Comparison of ENCODE assay signal across 23 cellular contexts in the genomic region with DNA sequence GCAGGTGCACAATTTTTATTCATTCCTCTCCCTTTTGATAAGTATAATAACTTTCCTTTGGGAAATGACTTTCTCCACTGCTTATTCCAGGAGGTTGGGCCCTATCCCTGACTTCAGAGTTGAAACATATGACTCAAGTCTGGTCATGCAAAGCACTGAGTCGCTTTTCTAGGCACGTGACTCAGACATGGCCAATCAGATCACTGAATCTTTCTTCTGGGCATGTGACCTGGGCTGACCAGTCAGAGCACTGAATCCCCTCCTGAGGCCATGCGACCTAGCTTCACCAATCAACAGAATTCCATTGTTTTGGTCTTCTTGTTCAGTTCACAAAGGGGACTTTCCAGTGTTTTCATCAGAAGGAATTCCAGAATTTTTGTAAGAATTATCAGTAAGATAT.
A peak's percentile ranks its signal among the peaks of the same experiment; 100 is the strongest.
DNase-seq lines count a peak whose midpoint lies in the region; ATAC-seq and TF ChIP-seq lines count a peak whose summit lies in the region.
"Had no signal": no experiment of that assay in that cellular context is flagged by ENCODE, and none has a peak within 500 bp of the region (broad histone marks: within the 10 kb centered on the region; RNA-seq: fewer than 3 reads in every experiment).

No MANE protein-coding gene starts in this region.

- no peak overlapping the region for H3K9ac ChIP-seq in IMR-90 (ENCODE audit: low read depth, low read length)

- no peak overlapping the region for H3K4me3 ChIP-seq in IMR-90 (ENCODE audit: insufficient read depth, low read depth, low read length)
- H3K4me3 ChIP-seq: psoas muscle had no signal

- no peak overlapping the region for H4K91ac ChIP-seq in IMR-90 (ENCODE audit: insufficient read depth, low read depth, low read length)

- H4K5ac ChIP-seq in IMR-90 (ENCODE audit: low read depth, low read length), result no peak overlapping the region

- H3K4ac ChIP-seq in IMR-90 (ENCODE audit: low read depth, low read length), result no peak overlapping the region; the same call in 1 of the 2 replicates

- no peaks in the 10 kb centered on the region for H3K79me1 ChIP-seq in IMR-90 (ENCODE audit: low read depth in 1 of 2, low read length in 2 of 2)

- H2AK9ac ChIP-seq in IMR-90 (replicated peaks; ENCODE audit: low read depth, low read length, poor library complexity), result no peak overlapping the region

- CTCF ChIA-PET in activated CD8-positive, alpha-beta T cell treated with anti-CD3 and anti-CD28 coated beads for 36 hours (lab: Charles Lee), result no interaction called here
- CTCF ChIA-PET in activated CD8-positive, alpha-beta T cell treated with anti-CD3 and anti-CD28 coated beads, Interleukin-2, amount 10 ng/mL, durations not matched to agents 7 days and 5 days (lab: Charles Lee), result no interaction called here
- CTCF ChIA-PET in IMR-90 (lab: Yijun Ruan, JAX), result interaction anchor here (0.9 to 1.0 kb wide), 3 partner anchors 10 to 17 kb away, joined by 3 to 4 read pairs (median 3); no protein-coding TSS in a partner anchor

- no peaks in the 10 kb centered on the region for H3K9me3 Mint-ChIP-seq in activated CD8-positive, alpha-beta T cell treated with anti-CD3 and anti-CD28 coated beads for 36 hours
- no peaks in the 10 kb centered on the region for H3K9me3 Mint-ChIP-seq in activated CD8-positive, alpha-beta T cell treated with anti-CD3 and anti-CD28 coated beads, Interleukin-2, amount 10 ng/mL, durations not matched to agents 7 days and 5 days (ENCODE audit: insufficient read depth)
- H3K9me3 Mint-ChIP-seq in activated T-helper 17 cell treated with anti-CD3 and anti-CD28 coated beads, Interleukin-2, amount 50 U/mL, for 72 hours, result no peaks in the 10 kb centered on the region
- H3K9me3 Mint-ChIP-seq: activated naive CD8-positive, alpha-beta T cell treated with anti-CD3 and anti-CD28 coated beads, Interleukin-2, amount 10 ng/mL, durations not matched to agents 7 days and 5 days; type B pancreatic cell had no signal

- H3K4me1 ChIP-seq in IMR-90 (ENCODE audit: control insufficient read depth, insufficient read depth, low read length), result peaks cover 2% of the 10 kb centered on the region; the same call in 1 of the 2 replicates
- H3K4me1 ChIP-seq: psoas muscle had no signal

- H3K18ac ChIP-seq in IMR-90 (ENCODE audit: low read depth, low read length), result no peak overlapping the region

- POLR2A ChIA-PET in activated CD8-positive, alpha-beta T cell treated with anti-CD3 and anti-CD28 coated beads for 36 hours (lab: Charles Lee), result no interaction called here
- POLR2A ChIA-PET in activated CD8-positive, alpha-beta T cell treated with anti-CD3 and anti-CD28 coated beads, Interleukin-2, amount 10 ng/mL, durations not matched to agents 7 days and 5 days (lab: Charles Lee), result no interaction called here
- POLR2A ChIA-PET in IMR-90 (lab: Charles Lee; ENCODE audit: unreplicated experiment), result no interaction called here

- no peak for DNase-seq in activated CD8-positive, alpha-beta T cell treated with anti-CD3 and anti-CD28 coated beads for 36 hours
- DNase-seq in activated CD8-positive, alpha-beta T cell treated with anti-CD3 and anti-CD28 coated beads, Interleukin-2, amount 10 ng/mL, durations not matched to agents 7 days and 5 days, result no peak
- DNase-seq in IMR-90 (peak; percentile 32), NCI-H1092 treated with DMSO at 0.1 percent for 48 hours (lab: John Stamatoyannopoulos, UW) (no peak), C1 segment of cervical spinal cord (lab: John Stamatoyannopoulos, UW) (no peak), NCI-H446 (lab: John Stamatoyannopoulos, UW) (no peak), omental fat pad (ENCODE audit: low spot score) (no peak)
- DNase-seq: activated CD4-positive, alpha-beta T cell treated with anti-CD3 and anti-CD28 coated beads, Interleukin-2, amount 50 U/mL, for 1 hour; activated CD8-positive, alpha-beta memory T cell treated with anti-CD3 and anti-CD28 coated beads, Interleukin-2, amount 50 U/mL, for 4 hours; activated effector memory CD4-positive, alpha-beta T cell treated with anti-CD3 and anti-CD28 coated beads, Interleukin-2, amount 50 U/mL, for 16 hours; activated naive CD8-positive, alpha-beta T cell treated with anti-CD3 and anti-CD28 coated beads, Interleukin-2, amount 10 ng/mL, durations not matched to agents 7 days and 5 days; DND-41; effector CD4-positive, alpha-beta T cell; foreskin melanocyte; Karpas-422; left colon; mesenchymal stem cell; NCI-H1048; psoas muscle had no signal

- no peak overlapping the region for H4K8ac ChIP-seq in IMR-90 (ENCODE audit: low read depth in 2 of 2, low read length in 2 of 2)

- no peak overlapping the region for H2AK5ac ChIP-seq in IMR-90 (ENCODE audit: low read depth, low read length)

- H2AFZ ChIP-seq in IMR-90 (replicated peaks; ENCODE audit: low read length, poor library complexity), result no peak overlapping the region

- no peaks in the 10 kb centered on the region for H3K27me3 ChIP-seq in IMR-90 (ENCODE audit: control insufficient read depth, insufficient read depth, low read length)
- H3K27me3 ChIP-seq: neutrophil had no signal

- no peaks in the 10 kb centered on the region for H3K36me3 Mint-ChIP-seq in activated CD8-positive, alpha-beta T cell treated with anti-CD3 and anti-CD28 coated beads for 36 hours (ENCODE audit: low read depth)
- H3K36me3 Mint-ChIP-seq in activated CD8-positive, alpha-beta T cell treated with anti-CD3 and anti-CD28 coated beads, Interleukin-2, amount 10 ng/mL, durations not matched to agents 7 days and 5 days (ENCODE audit: low read depth), result no peaks in the 10 kb centered on the region
- no peaks in the 10 kb centered on the region for H3K36me3 Mint-ChIP-seq in activated T-helper 17 cell treated with anti-CD3 and anti-CD28 coated beads, Interleukin-2, amount 50 U/mL, for 72 hours (ENCODE audit: low read depth)
- H3K36me3 Mint-ChIP-seq: activated naive CD8-positive, alpha-beta T cell treated with anti-CD3 and anti-CD28 coated beads, Interleukin-2, amount 10 ng/mL, durations not matched to agents 7 days and 5 days; type B pancreatic cell had no signal

- in situ Hi-C loops in IMR-90 (cut with MboI; ENCODE audit: low sequenced_read_pairs), result no loop called here

- H3K4me2 ChIP-seq in IMR-90 (ENCODE audit: low read depth, low read length), result no peak overlapping the region

- no peak overlapping the region for H2BK120ac ChIP-seq in IMR-90 (ENCODE audit: low read depth, low read length)

- BruUV-seq in IMR-90 (replicated peaks; lab: Mats Ljungman, UMichigan), result no TSS peak

- H3K9me3 ChIP-seq in IMR-90 (ENCODE audit: control insufficient read depth, insufficient read depth, low read length), result no peaks in the 10 kb centered on the region
- H3K9me3 ChIP-seq: neutrophil, psoas muscle had no signal

- no peak overlapping the region for H3K56ac ChIP-seq in IMR-90 (ENCODE audit: extremely low read depth, insufficient read depth, low read length)

- no peaks in the 10 kb centered on the region for H3K36me3 ChIP-seq in IMR-90 (ENCODE audit: control insufficient read depth, insufficient read depth, low read length)
- H3K36me3 ChIP-seq: neutrophil had no signal

- H2BK20ac ChIP-seq in IMR-90 (ENCODE audit: low read depth, low read length), result no peak overlapping the region

- peaks cover 3% of the 10 kb centered on the region for H3K27me3 Mint-ChIP-seq in activated CD8-positive, alpha-beta T cell treated with anti-CD3 and anti-CD28 coated beads for 36 hours
- H3K27me3 Mint-ChIP-seq in activated CD8-positive, alpha-beta T cell treated with anti-CD3 and anti-CD28 coated beads, Interleukin-2, amount 10 ng/mL, durations not matched to agents 7 days and 5 days (ENCODE audit: low read depth), result peaks cover 5% of the 10 kb centered on the region
- H3K27me3 Mint-ChIP-seq in activated T-helper 17 cell treated with anti-CD3 and anti-CD28 coated beads, Interleukin-2, amount 50 U/mL, for 72 hours, result peaks cover 9% of the 10 kb centered on the region
- H3K27me3 Mint-ChIP-seq: type B pancreatic cell had no signal

- H4K20me1 ChIP-seq in IMR-90 (ENCODE audit: insufficient read depth, low read length), result no peaks in the 10 kb centered on the region

- no peaks in the 10 kb centered on the region for H3K4me1 Mint-ChIP-seq in activated CD8-positive, alpha-beta T cell treated with anti-CD3 and anti-CD28 coated beads for 36 hours (ENCODE audit: low read depth)
- H3K4me1 Mint-ChIP-seq in activated CD8-positive, alpha-beta T cell treated with anti-CD3 and anti-CD28 coated beads, Interleukin-2, amount 10 ng/mL, durations not matched to agents 7 days and 5 days (ENCODE audit: low read depth), result no peaks in the 10 kb centered on the region
- no peaks in the 10 kb centered on the region for H3K4me1 Mint-ChIP-seq in activated T-helper 17 cell treated with anti-CD3 and anti-CD28 coated beads, Interleukin-2, amount 50 U/mL, for 72 hours
- H3K4me1 Mint-ChIP-seq: activated naive CD8-positive, alpha-beta T cell treated with anti-CD3 and anti-CD28 coated beads, Interleukin-2, amount 10 ng/mL, durations not matched to agents 7 days and 5 days had no signal

- no peak for TF ChIP-seq CTCF in activated CD8-positive, alpha-beta T cell treated with anti-CD3 and anti-CD28 coated beads for 36 hours (IDR thresholded peaks at IDR 0.05)
- TF ChIP-seq CTCF in IMR-90 (conservative IDR thresholded peaks at IDR 0.05; ENCODE audit: low read depth, low read length) (no peak), omental fat pad (IDR thresholded peaks at IDR 0.05) (no peak)

- no peak for TF ChIP-seq RAD21 in IMR-90 (IDR thresholded peaks at IDR 0.05; ENCODE audit: low read length)

- no peak overlapping the region for H3K4me3 Mint-ChIP-seq in activated CD8-positive, alpha-beta T cell treated with anti-CD3 and anti-CD28 coated beads for 36 hours
- H3K4me3 Mint-ChIP-seq in activated CD8-positive, alpha-beta T cell treated with anti-CD3 and anti-CD28 coated beads, Interleukin-2, amount 10 ng/mL, durations not matched to agents 7 days and 5 days, result no peak overlapping the region
- no peak overlapping the region for H3K4me3 Mint-ChIP-seq in activated T-helper 17 cell treated with anti-CD3 and anti-CD28 coated beads, Interleukin-2, amount 50 U/mL, for 72 hours
- H3K4me3 Mint-ChIP-seq: activated naive CD8-positive, alpha-beta T cell treated with anti-CD3 and anti-CD28 coated beads, Interleukin-2, amount 10 ng/mL, durations not matched to agents 7 days and 5 days; type B pancreatic cell had no signal

- no peak overlapping the region for H2BK15ac ChIP-seq in IMR-90 (ENCODE audit: low read depth, low read length)

- H3K9me1 ChIP-seq in IMR-90 (ENCODE audit: insufficient read depth, low read length), result no peaks in the 10 kb centered on the region

- TF ChIP-seq POLR2A in IMR-90 (IDR thresholded peaks at IDR 0.05; ENCODE audit: low read depth, low read length), result no peak

- ATAC-seq in activated CD8-positive, alpha-beta T cell treated with anti-CD3 and anti-CD28 coated beads for 36 hours, result peak; percentile 39
- ATAC-seq in activated CD8-positive, alpha-beta T cell treated with anti-CD3 and anti-CD28 coated beads, Interleukin-2, amount 10 ng/mL, durations not matched to agents 7 days and 5 days, result no peak
- no peak for ATAC-seq in IMR-90 (ENCODE audit: low read depth)
- ATAC-seq in activated T-helper 17 cell treated with anti-CD3 and anti-CD28 coated beads, Interleukin-2, amount 50 U/mL, for 72 hours (replicated peaks), result peak; percentile 63
- ATAC-seq in omental fat pad (ENCODE audit: low FRiP score), result no peak
- ATAC-seq: left colon, psoas muscle had no signal

- no peak overlapping the region for H3K27ac ChIP-seq in IMR-90 (ENCODE audit: insufficient read depth, low read length)
- H3K27ac ChIP-seq: neutrophil, psoas muscle, VCaP had no signal

- H3K23ac ChIP-seq in IMR-90 (ENCODE audit: low read depth, low read length), result no peak overlapping the region

- intact Hi-C loops in activated CD8-positive, alpha-beta T cell treated with anti-CD3 and anti-CD28 coated beads for 36 hours (cut with micrococcal nuclease), result no loop called here
- intact Hi-C loops in IMR-90 (cut with micrococcal nuclease), result no loop called here

- WGBS in IMR-90 (ENCODE audit: extremely low coverage in 2 of 2, insufficient read length in 1 of 2), 2 experiments, result no CpG with 5 or more reads among the region's 3 CpGs

- dilution Hi-C loops in IMR-90 (cut with HindIII; ENCODE audit: low sequenced_read_pairs, unreplicated experiment), result no loop called here

- H2BK5ac ChIP-seq in IMR-90 (ENCODE audit: low read depth, low read length, poor library complexity, severe bottlenecking), result no peak overlapping the region

- H3K27ac Mint-ChIP-seq in activated CD8-positive, alpha-beta T cell treated with anti-CD3 and anti-CD28 coated beads for 36 hours, result no peak overlapping the region
- H3K27ac Mint-ChIP-seq in activated CD8-positive, alpha-beta T cell treated with anti-CD3 and anti-CD28 coated beads, Interleukin-2, amount 10 ng/mL, durations not matched to agents 7 days and 5 days, result no peak overlapping the region
- H3K27ac Mint-ChIP-seq in activated T-helper 17 cell treated with anti-CD3 and anti-CD28 coated beads, Interleukin-2, amount 50 U/mL, for 72 hours, result no peak overlapping the region
- H3K27ac Mint-ChIP-seq: activated naive CD8-positive, alpha-beta T cell treated with anti-CD3 and anti-CD28 coated beads, Interleukin-2, amount 10 ng/mL, durations not matched to agents 7 days and 5 days; type B pancreatic cell had no signal

- no peak overlapping the region for H3K14ac ChIP-seq in IMR-90 (replicated peaks; ENCODE audit: low read depth, low read length)

Comparison
In these comparisons a context has a peak if more than half of its experiments do, and no peak if none do; other contexts are left out.
1. ATAC-seq: peak in activated CD8-positive, alpha-beta T cell treated with anti-CD3 and anti-CD28 coated beads for 36 hours (single experiment) and activated T-helper 17 cell treated with anti-CD3 and anti-CD28 coated beads, Interleukin-2, amount 50 U/mL, for 72 hours (single experiment); none in activated CD8-positive, alpha-beta T cell treated with anti-CD3 and anti-CD28 coated beads, Interleukin-2, amount 10 ng/mL, durations not matched to agents 7 days and 5 days (single experiment), IMR-90 (single experiment) and omental fat pad (single experiment).